8 cellular contexts compared by ENCODE assay signal in the genomic region with DNA sequence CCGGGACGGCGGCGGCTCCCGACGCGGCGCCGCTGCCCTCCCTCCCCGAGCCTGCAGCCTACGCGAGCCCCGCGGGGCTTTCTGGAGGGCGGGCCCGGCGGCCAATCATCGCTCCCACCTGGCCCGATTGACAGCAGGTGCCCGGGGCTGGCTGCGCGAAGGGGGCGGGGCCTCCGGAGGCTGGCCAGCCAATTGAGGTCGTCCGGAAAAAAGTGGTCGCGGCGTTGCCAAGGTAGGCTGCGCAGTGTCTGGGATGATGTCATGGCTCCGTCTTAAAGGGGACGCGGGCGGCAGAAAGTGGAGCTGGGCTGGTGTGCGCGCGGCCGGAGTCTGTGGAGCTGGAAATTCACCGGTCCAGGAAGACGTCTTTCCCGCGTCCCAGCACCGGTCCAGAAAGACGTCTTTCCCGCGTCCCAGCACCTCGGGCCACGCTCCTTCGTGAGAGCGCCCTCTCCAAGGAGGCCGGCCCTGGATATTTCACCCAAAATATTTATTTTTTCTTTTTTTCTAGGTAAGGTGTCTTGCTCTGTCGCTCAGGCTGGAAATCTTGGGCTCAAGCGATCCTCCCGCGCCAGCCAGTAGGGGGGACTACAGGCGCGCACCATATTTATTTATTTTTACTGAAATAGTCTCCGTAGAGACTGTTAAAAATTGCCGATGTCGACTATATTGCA. TPM values are rescaled to one million over a fixed set of nuclear protein-coding genes. Genes with fewer than 3 reads are reported as not detected.
DNase-seq lines count a peak whose midpoint lies in the region; ATAC-seq, FAIRE-seq and TF ChIP-seq lines count a peak whose summit lies in the region.

Gene ACTR1B, minus strand, starts transcription at position 83 of the 674 bp plus-strand sequence. CDS start 154 bp downstream, outside the sequence.

- CTCF ChIA-PET in BJ (lab: Yijun Ruan, JAX): interaction anchor here (0.9 to 4.7 kb wide), 5 partner anchors 9 to 74 kb away, joined by 3 to 37 read pairs (median 7); no protein-coding TSS in a partner anchor
- CTCF ChIA-PET in activated CD4-positive, alpha-beta T cell treated with anti-CD3 and anti-CD28 coated beads for 36 hours (lab: Charles Lee): interaction anchor here (0.6 to 8.2 kb wide), 14 partner anchors 9 to 84 kb away, joined by 3 to 95 read pairs (median 5); partner anchors contain the start of genes COX5B and ZAP70

- POLR2A ChIA-PET in BJ (lab: Charles Lee): interaction anchor here (1.2 kb wide), 1 partner anchor 18 kb away, joined by 8 read pairs; the partner anchor contains the start of gene COX5B
- POLR2A ChIA-PET in activated CD4-positive, alpha-beta T cell treated with anti-CD3 and anti-CD28 coated beads for 36 hours (lab: Charles Lee): interaction anchor here (0.6 to 2.4 kb wide), 9 partner anchors 9 to 73 kb away, joined by 3 to 27 read pairs (median 5); partner anchors contain the start of gene COX5B

- no peaks in the 10 kb centered on the region for H3K27me3 ChIP-seq in BJ (ENCODE audit: control insufficient read depth, insufficient read depth, low read length)
- H3K27me3 ChIP-seq in kidney epithelial cell (ENCODE audit: control insufficient read depth, insufficient read depth, low read length): no peaks in the 10 kb centered on the region

- peaks cover 6% of the 10 kb centered on the region for H3K36me3 ChIP-seq in BJ (ENCODE audit: control insufficient read depth, insufficient read depth, low read length)
- H3K36me3 ChIP-seq in kidney epithelial cell (ENCODE audit: control insufficient read depth, insufficient read depth, low read length): no peaks in the 10 kb centered on the region

- peak; percentile 80 for ATAC-seq in HG03457 (IDR thresholded peaks at IDR 0.05; ENCODE audit: unreplicated experiment)
- peak; percentile 77 for ATAC-seq in activated CD4-positive, alpha-beta T cell treated with anti-CD3 and anti-CD28 coated beads for 36 hours

- H3K4me3 Mint-ChIP-seq in activated CD4-positive, alpha-beta T cell treated with anti-CD3 and anti-CD28 coated beads for 36 hours: peak within 1 kb of the TSS; percentile 88

- intact Hi-C loops in activated CD4-positive, alpha-beta T cell treated with anti-CD3 and anti-CD28 coated beads for 36 hours (cut with DNase I, micrococcal nuclease): loop anchor here (1.0 to 10.0 kb wide), 17 partner anchors 9 to 1517 kb away; partner anchors contain the start of genes ZAP70 (in 2 of the 2), ANKRD36 (in 1 of the 2), ARID5A (in 1 of the 2) and CIAO1 (in 1 of the 2)

- peak within 1 kb of the TSS; percentile 95 for H3K27ac Mint-ChIP-seq in activated CD4-positive, alpha-beta T cell treated with anti-CD3 and anti-CD28 coated beads for 36 hours

- peak; percentile 89 for FAIRE-seq in GM19239 (lab: Jason Lieb, UNC)

- no peaks in the 10 kb centered on the region for H3K9me3 Mint-ChIP-seq in activated CD4-positive, alpha-beta T cell treated with anti-CD3 and anti-CD28 coated beads for 36 hours (ENCODE audit: low read depth)

- peak; percentile 75 for TF ChIP-seq CTCF in BJ (IDR thresholded peaks at IDR 0.05; ENCODE audit: insufficient read depth, low read depth, low read length)
- TF ChIP-seq CTCF in choroid plexus epithelial cell (conservative IDR thresholded peaks at IDR 0.05; ENCODE audit: low read depth, low read length): peak; percentile 79
- TF ChIP-seq CTCF in kidney epithelial cell (IDR thresholded peaks at IDR 0.05; ENCODE audit: insufficient read depth, low read length, poor library complexity, severe bottlenecking): peak; percentile 76

- DNase-seq in BJ (ENCODE audit: low read depth): peak; percentile 92
- DNase-seq in GM19239 (ENCODE audit: insufficient read length, low spot score): peak; percentile 92
- DNase-seq in NCI-H524 (lab: John Stamatoyannopoulos, UW): peak; percentile 97
- DNase-seq in activated CD4-positive, alpha-beta T cell treated with anti-CD3 and anti-CD28 coated beads for 36 hours: peak; percentile 99
- peak; percentile 99 for DNase-seq in choroid plexus epithelial cell (ENCODE audit: low read depth)
- peak; percentile 95 for DNase-seq in kidney epithelial cell (ENCODE audit: low read depth)
- DNase-seq in stimulated activated CD4-positive, alpha-beta T cell treated with anti-CD3 and anti-CD28 coated beads, Interleukin-15, amount 100 ng/mL, for 48 hours (ENCODE audit: low read depth in 2 of 2): peak; percentile 95 to 98

- H3K36me3 Mint-ChIP-seq in activated CD4-positive, alpha-beta T cell treated with anti-CD3 and anti-CD28 coated beads for 36 hours (ENCODE audit: low read depth): peaks cover 23% of the 10 kb centered on the region

- H3K27me3 Mint-ChIP-seq in activated CD4-positive, alpha-beta T cell treated with anti-CD3 and anti-CD28 coated beads for 36 hours: no peaks in the 10 kb centered on the region

- peaks cover 36% of the 10 kb centered on the region for H3K4me1 Mint-ChIP-seq in activated CD4-positive, alpha-beta T cell treated with anti-CD3 and anti-CD28 coated beads for 36 hours

- peak within 1 kb of the TSS; percentile 62 for H3K4me3 ChIP-seq in BJ (ENCODE audit: low read depth, low read length)
- peak within 1 kb of the TSS; percentile 75 for H3K4me3 ChIP-seq in choroid plexus epithelial cell (ENCODE audit: low read depth, low read length)
- peak within 1 kb of the TSS; percentile 77 for H3K4me3 ChIP-seq in kidney epithelial cell (ENCODE audit: low read depth, low read length)

RNA-seq across cellular contexts. Expression of gene ACTR1B, which starts in this region (rescaled TPM):
- polyA plus RNA-seq in BJ (2011; rRNA removed): 48.4 and 64.6 TPM in 2 replicates
- 43.6 and 70.3 TPM in 2 replicates for polyA minus RNA-seq in BJ (2011; rRNA and poly(A)+ RNA removed)
- total RNA-seq in activated CD4-positive, alpha-beta T cell treated with anti-CD3 and anti-CD28 coated beads for 36 hours: 100 to 1,000 TPM in 1 of 2 experiments, 10 to 100 TPM in 1; 92.0 to 124 TPM
- 50.3 and 58.3 TPM in 2 replicates for total RNA-seq in kidney epithelial cell

Comparison
In these comparisons a context has a peak if more than half of its experiments do, and no peak if none do; other contexts are left out.
1. Peak in every context shown above with its lines: DNase-seq, ATAC-seq and H3K4me3 ChIP-seq.